ENCODE assay signal across 27 cellular contexts in genomic region chrX:23656684-23657083, GRCh38. TPM values are rescaled to one million over a fixed set of nuclear protein-coding genes. Genes with fewer than 3 reads are reported as not detected.
DNase-seq lines count a peak whose midpoint lies in the region; ATAC-seq and TF ChIP-seq lines count a peak whose summit lies in the region.
"Had no signal": no experiment of that assay in that cellular context is flagged by ENCODE, and none has a peak within 500 bp of the region (broad histone marks: within the 10 kb centered on the region; RNA-seq: fewer than 3 reads in every experiment).

No MANE protein-coding gene starts in this region.

- H3K4me3 Mint-ChIP-seq in HFFc6 (no peak overlapping the region), natural killer cell (no peak overlapping the region)
- H3K4me3 Mint-ChIP-seq: activated CD4-positive, alpha-beta T cell treated with anti-CD3 and anti-CD28 coated beads, Interleukin-2, amount 10 ng/mL, durations not matched to agents 7 days and 5 days; central memory CD8-positive, alpha-beta T cell; stimulated activated naive CD8-positive, alpha-beta T cell treated with anti-CD3 and anti-CD28 coated beads, Interleukin-15, Interleukin-2, amounts not matched to agents 100 ng/mL and 50 ng/mL, for 24 hours had no signal

- H3K4me3 ChIP-seq in hepatocyte = no peak overlapping the region
- H3K4me3 ChIP-seq: BLaER1 treated with 17β-estradiol and CSF1 and Interleukin-3, amounts not matched to agents 10 nM and 100 nM; heart left ventricle; tibial artery had no signal

- DNase-seq in HFFc6 (peak; percentile 48), astrocyte of the hippocampus (ENCODE audit: low read depth, low spot score) (peak; percentile 17), hepatocyte (ENCODE audit: low spot score) (no peak), natural killer cell (no peak)
- DNase-seq: activated CD4-positive, alpha-beta T cell treated with anti-CD3 and anti-CD28 coated beads, Interleukin-2, amount 10 ng/mL, durations not matched to agents 7 days and 5 days; activated CD8-positive, alpha-beta memory T cell treated with anti-CD3 and anti-CD28 coated beads, Interleukin-2, amount 50 U/mL, for 48 hours; activated gamma-delta T cell; amygdala; Calu3; effector CD8-positive, alpha-beta T cell; heart left ventricle; MM.1S; NCI-H1436; NCI-H526; Right ventricle myocardium superior; stimulated activated CD4-positive, alpha-beta T cell treated with anti-CD3 and anti-CD28 coated beads, Interleukin-4, amount 100 ng/mL, for 1 hour; T-helper 1 cell; tibial artery had no signal

- TF ChIP-seq CTCF in HFFc6 (IDR thresholded peaks at IDR 0.05) (no peak), hepatocyte (IDR thresholded peaks at IDR 0.05; ENCODE audit: poor library complexity) (no peak), natural killer cell (IDR thresholded peaks at IDR 0.05) (no peak)

- H3K79me2 ChIP-seq in hepatocyte = no peaks in the 10 kb centered on the region

- no peaks in the 10 kb centered on the region for H3K27me3 ChIP-seq in hepatocyte
- H3K27me3 ChIP-seq: BLaER1 treated with 17β-estradiol and CSF1 and Interleukin-3, amounts not matched to agents 10 nM and 100 nM; neutrophil; tibial artery had no signal

- H3K27me3 Mint-ChIP-seq in HFFc6 (ENCODE audit: insufficient read depth) (no peaks in the 10 kb centered on the region), natural killer cell (ENCODE audit: low read depth in 2 of 2) (no peaks in the 10 kb centered on the region)
- H3K27me3 Mint-ChIP-seq: activated CD4-positive, alpha-beta T cell treated with anti-CD3 and anti-CD28 coated beads, Interleukin-2, amount 10 ng/mL, durations not matched to agents 7 days and 5 days; central memory CD8-positive, alpha-beta T cell; stimulated activated naive CD8-positive, alpha-beta T cell treated with anti-CD3 and anti-CD28 coated beads, Interleukin-15, Interleukin-2, amounts not matched to agents 100 ng/mL and 50 ng/mL, for 24 hours had no signal

- H2AFZ ChIP-seq in hepatocyte = no peak overlapping the region

- no peak overlapping the region for H3K4me2 ChIP-seq in hepatocyte
- H3K4me2 ChIP-seq: BLaER1 treated with 17β-estradiol and CSF1 and Interleukin-3, amounts not matched to agents 10 nM and 100 nM had no signal

- H3K9me3 ChIP-seq in hepatocyte (ENCODE audit: low read depth) = no peaks in the 10 kb centered on the region
- H3K9me3 ChIP-seq: BLaER1 treated with 17β-estradiol and CSF1 and Interleukin-3, amounts not matched to agents 10 nM and 100 nM; heart left ventricle; neutrophil; tibial artery had no signal

- H3K27ac Mint-ChIP-seq in HFFc6 = no peak overlapping the region
- no peak overlapping the region for H3K27ac Mint-ChIP-seq in natural killer cell
- H3K27ac Mint-ChIP-seq: activated CD4-positive, alpha-beta T cell treated with anti-CD3 and anti-CD28 coated beads, Interleukin-2, amount 10 ng/mL, durations not matched to agents 7 days and 5 days; stimulated activated naive CD8-positive, alpha-beta T cell treated with anti-CD3 and anti-CD28 coated beads, Interleukin-15, Interleukin-2, amounts not matched to agents 100 ng/mL and 50 ng/mL, for 24 hours had no signal

- peaks cover 22% of the 10 kb centered on the region for H3K4me1 ChIP-seq in hepatocyte (ENCODE audit: insufficient read depth)
- H3K4me1 ChIP-seq: BLaER1 treated with 17β-estradiol and CSF1 and Interleukin-3, amounts not matched to agents 10 nM and 100 nM; heart left ventricle; tibial artery had no signal

- no peaks in the 10 kb centered on the region for H3K9me2 ChIP-seq in hepatocyte (replicated peaks; ENCODE audit: insufficient read depth)

- H4K20me1 ChIP-seq in hepatocyte (ENCODE audit: insufficient read depth, poor library complexity, severe bottlenecking) = no peaks in the 10 kb centered on the region
- H4K20me1 ChIP-seq: BLaER1 treated with 17β-estradiol and CSF1 and Interleukin-3, amounts not matched to agents 10 nM and 100 nM had no signal

- H3K36me3 Mint-ChIP-seq in HFFc6 (ENCODE audit: low read depth) (no peaks in the 10 kb centered on the region), natural killer cell (no peaks in the 10 kb centered on the region)

- H3K36me3 ChIP-seq in hepatocyte (replicated peaks; ENCODE audit: insufficient read depth, low read depth) = no peaks in the 10 kb centered on the region
- H3K36me3 ChIP-seq: BLaER1 treated with 17β-estradiol and CSF1 and Interleukin-3, amounts not matched to agents 10 nM and 100 nM; heart left ventricle; neutrophil; tibial artery had no signal

- ATAC-seq in GM18870 (IDR thresholded peaks at IDR 0.05; ENCODE audit: unreplicated experiment) (no peak), natural killer cell (no peak), GM19397 (IDR thresholded peaks at IDR 0.05; ENCODE audit: unreplicated experiment) (no peak), HG02885 (IDR thresholded peaks at IDR 0.05; ENCODE audit: poor library complexity, unreplicated experiment) (no peak)
- ATAC-seq: esophagus mucosa, heart left ventricle had no signal

- intact Hi-C loops in natural killer cell (cut with micrococcal nuclease) = no loop called here

- H3K9me3 Mint-ChIP-seq in HFFc6 = no peaks in the 10 kb centered on the region
- H3K9me3 Mint-ChIP-seq in natural killer cell = no peaks in the 10 kb centered on the region
- H3K9me3 Mint-ChIP-seq: activated CD4-positive, alpha-beta T cell treated with anti-CD3 and anti-CD28 coated beads, Interleukin-2, amount 10 ng/mL, durations not matched to agents 7 days and 5 days; central memory CD8-positive, alpha-beta T cell; stimulated activated naive CD8-positive, alpha-beta T cell treated with anti-CD3 and anti-CD28 coated beads, Interleukin-15, Interleukin-2, amounts not matched to agents 100 ng/mL and 50 ng/mL, for 24 hours had no signal

- H3K4me1 Mint-ChIP-seq in HFFc6 (ENCODE audit: low read depth) (peaks cover 27% of the 10 kb centered on the region), natural killer cell (peaks cover 6 to 8% of the 10 kb centered on the region in 2 donors)

- WGBS in hepatocyte (ENCODE audit: low lambda C conversion rate, missing lambda C conversion rate) = 63% methylated on average over 3 of the region's 3 CpGs

- peak overlapping the region; percentile 72 for H3K27ac ChIP-seq in hepatocyte
- H3K27ac ChIP-seq: BLaER1 treated with 17β-estradiol and CSF1 and Interleukin-3, amounts not matched to agents 10 nM and 100 nM; heart left ventricle; HL-60; neutrophil; tibial artery had no signal

RNA-seq across cellular contexts. Expression of gene PRDX4, which starts 10.6 kb away (rescaled TPM):
- 100 to 1,000 TPM; 125 to 149 (median 136) TPM for total RNA-seq in HFFc6 (2021; fragmentation: NEBNext Ultra II Directional; extraction: Animal tissue kit (Norgen Biotek cat#: 25700))
- 601 and 649 TPM in 2 replicates for total RNA-seq in hepatocyte
- 841 and 910 TPM in 2 replicates for polyA plus RNA-seq in hepatocyte
- 10 to 100 TPM in 1 of 3 donors, 1 to 10 TPM in 2; 6.8 to 13.5 (median 7.8) TPM for total RNA-seq in natural killer cell

Comparison
In these comparisons a context has a peak if more than half of its experiments do, and no peak if none do; other contexts are left out.
1. DNase-seq: peak in HFFc6 (single experiment) and astrocyte of the hippocampus (single experiment); none in hepatocyte (single experiment) and natural killer cell (single experiment).
2. RNA of gene PRDX4, which starts 10.6 kb away (total RNA-seq): 601 to 649 TPM in hepatocyte and 125 to 149 TPM in HFFc6; 6.8 to 13.5 TPM in natural killer cell; every median in the first group is over 4 times any median in the second.